In the genomic region with DNA sequence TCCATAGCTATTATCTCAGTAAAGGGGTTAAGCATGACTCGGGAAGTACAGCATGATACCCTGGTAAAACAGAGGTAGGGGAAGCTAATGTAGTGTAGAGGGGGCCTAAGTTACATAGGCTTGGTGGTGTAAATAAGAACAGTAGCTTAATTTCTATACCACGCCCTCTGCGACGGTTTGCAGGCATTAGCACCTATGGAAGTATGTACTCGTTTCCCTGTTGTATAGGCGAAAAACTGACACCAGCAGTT, we compare ENCODE assay signal across 8 cellular contexts. TPM values are rescaled to one million over a fixed set of nuclear protein-coding genes. Genes with fewer than 3 reads are reported as not detected.
A peak's percentile ranks its signal among the peaks of the same experiment; 100 is the strongest.
DNase-seq lines count a peak whose midpoint lies in the region; ATAC-seq and TF ChIP-seq lines count a peak whose summit lies in the region.

No MANE protein-coding gene starts in this region.

- DNase-seq in activated effector memory CD4-positive, alpha-beta T cell treated with anti-CD3 and anti-CD28 coated beads, Interleukin-2, amount 50 U/mL, for 16 hours: peak; percentile 63
- DNase-seq in activated effector memory CD4-positive, alpha-beta T cell treated with Interleukin-2 at 50 U/mL for 16 hours: no peak
- no peak for DNase-seq in activated CD8-positive, alpha-beta T cell treated with anti-CD3 and anti-CD28 coated beads, Interleukin-2, amount 10 ng/mL, durations not matched to agents 7 days and 5 days
- no peak for DNase-seq in testis
- no peak for DNase-seq in NCI-H446 (lab: John Stamatoyannopoulos, UW)
- no peak for DNase-seq in OCI-M2 (lab: John Stamatoyannopoulos, UW; ENCODE audit: unreplicated experiment)

- H3K9me3 Mint-ChIP-seq in activated CD8-positive, alpha-beta T cell treated with anti-CD3 and anti-CD28 coated beads, Interleukin-2, amount 10 ng/mL, durations not matched to agents 7 days and 5 days (ENCODE audit: insufficient read depth): no peaks in the 10 kb centered on the region

- no peaks in the 10 kb centered on the region for H3K27me3 Mint-ChIP-seq in activated CD8-positive, alpha-beta T cell treated with anti-CD3 and anti-CD28 coated beads, Interleukin-2, amount 10 ng/mL, durations not matched to agents 7 days and 5 days (ENCODE audit: low read depth)

- H3K4me1 ChIP-seq in iPS-20b (ENCODE audit: insufficient read depth, low read length) (peaks cover 11% of the 10 kb centered on the region; the same call in 1 of the 2 replicates), testis (peaks cover 24% of the 10 kb centered on the region)

- H3K27ac Mint-ChIP-seq in activated CD8-positive, alpha-beta T cell treated with anti-CD3 and anti-CD28 coated beads, Interleukin-2, amount 10 ng/mL, durations not matched to agents 7 days and 5 days: peak overlapping the region; percentile 87

- POLR2A ChIA-PET in activated CD8-positive, alpha-beta T cell treated with anti-CD3 and anti-CD28 coated beads, Interleukin-2, amount 10 ng/mL, durations not matched to agents 7 days and 5 days (lab: Charles Lee): interaction anchor here (0.6 to 2.0 kb wide), 10 partner anchors 9 to 122 kb away, joined by 3 to 19 read pairs (median 4); partner anchors contain the start of genes GPATCH4, IQGAP3 and MEF2D

- ATAC-seq in activated CD8-positive, alpha-beta T cell treated with anti-CD3 and anti-CD28 coated beads, Interleukin-2, amount 10 ng/mL, durations not matched to agents 7 days and 5 days: no peak
- ATAC-seq in GM21390 (IDR thresholded peaks at IDR 0.05; ENCODE audit: unreplicated experiment): no peak

- peaks cover 36% of the 10 kb centered on the region for H3K36me3 ChIP-seq in iPS-20b (ENCODE audit: insufficient read depth, low read depth, low read length)
- no peaks in the 10 kb centered on the region for H3K36me3 ChIP-seq in testis (ENCODE audit: low read depth, missing control alignments)

- peaks cover 27% of the 10 kb centered on the region for H3K36me3 Mint-ChIP-seq in activated CD8-positive, alpha-beta T cell treated with anti-CD3 and anti-CD28 coated beads, Interleukin-2, amount 10 ng/mL, durations not matched to agents 7 days and 5 days (ENCODE audit: low read depth)

- WGBS in testis, 2 donors: 9 to 15% methylated on average over 6 of the region's 6 CpGs

- CTCF ChIA-PET in activated CD8-positive, alpha-beta T cell treated with anti-CD3 and anti-CD28 coated beads, Interleukin-2, amount 10 ng/mL, durations not matched to agents 7 days and 5 days (lab: Charles Lee): interaction anchor here (0.8 to 3.8 kb wide), 17 partner anchors 8 to 205 kb away, joined by 3 to 24 read pairs (median 5); partner anchors contain the start of gene GPATCH4

- no peaks in the 10 kb centered on the region for H3K27me3 ChIP-seq in iPS-20b (ENCODE audit: insufficient read depth, low read length)
- H3K27me3 ChIP-seq in testis: no peaks in the 10 kb centered on the region

- peaks cover 24% of the 10 kb centered on the region for H3K4me1 Mint-ChIP-seq in activated CD8-positive, alpha-beta T cell treated with anti-CD3 and anti-CD28 coated beads, Interleukin-2, amount 10 ng/mL, durations not matched to agents 7 days and 5 days (ENCODE audit: low read depth)

- no peak for TF ChIP-seq POLR2A in testis (IDR thresholded peaks at IDR 0.05)

- intact Hi-C loops in testis (cut with DNase I; ENCODE audit: low total_unique reads): no loop called here

- H3K4me3 Mint-ChIP-seq in activated CD8-positive, alpha-beta T cell treated with anti-CD3 and anti-CD28 coated beads, Interleukin-2, amount 10 ng/mL, durations not matched to agents 7 days and 5 days: peak overlapping the region; percentile 82

- H3K9ac ChIP-seq in iPS-20b (ENCODE audit: low read depth, low read length): peak overlapping the region; percentile 84

- no peak for TF ChIP-seq CTCF in testis (IDR thresholded peaks at IDR 0.05)

- H3K27ac ChIP-seq in iPS-20b (ENCODE audit: low read length) (peak overlapping the region; percentile 91), testis (peak overlapping the region; percentile 77 to 81)

- no peaks in the 10 kb centered on the region for H3K9me3 ChIP-seq in iPS-20b (ENCODE audit: insufficient read depth, low read depth, low read length)
- H3K9me3 ChIP-seq in testis: no peaks in the 10 kb centered on the region

- H3K4me3 ChIP-seq in iPS-20b (ENCODE audit: low read length) (peak overlapping the region; percentile 78), testis (peak overlapping the region; percentile 73 to 86)

RNA-seq across cellular contexts. Expression of gene NAXE, which starts 0.5 kb away (rescaled TPM):
- 10 to 100 TPM; 54.3 to 60.3 TPM for total RNA-seq in activated CD8-positive, alpha-beta T cell treated with anti-CD3 and anti-CD28 coated beads, Interleukin-2, amount 10 ng/mL, durations not matched to agents 7 days and 5 days
- total RNA-seq in testis: 100 to 1,000 TPM; 142 to 200 TPM
- 110 TPM for polyA plus RNA-seq in testis (ENCODE audit: insufficient read depth, low read depth, low replicate concordance)

RNA-seq across cellular contexts. Expression of gene GPATCH4, which starts 10.2 kb away (rescaled TPM):
- 10 to 100 TPM; 43.9 to 44.7 TPM for total RNA-seq in activated CD8-positive, alpha-beta T cell treated with anti-CD3 and anti-CD28 coated beads, Interleukin-2, amount 10 ng/mL, durations not matched to agents 7 days and 5 days
- 10 to 100 TPM; 21.6 to 26.7 TPM for total RNA-seq in testis
- polyA plus RNA-seq in testis (ENCODE audit: insufficient read depth, low read depth, low replicate concordance): 18.5 TPM

RNA-seq across cellular contexts. Expression of gene TTC24, which starts 11.6 kb away (rescaled TPM):
- 10 to 100 TPM; 18.6 to 19.7 TPM for total RNA-seq in activated CD8-positive, alpha-beta T cell treated with anti-CD3 and anti-CD28 coated beads, Interleukin-2, amount 10 ng/mL, durations not matched to agents 7 days and 5 days
- total RNA-seq in testis: not detected
- polyA plus RNA-seq in testis (ENCODE audit: insufficient read depth, low read depth, low replicate concordance): 0.38 TPM

RNA-seq across cellular contexts. Expression of gene IQGAP3, which starts 18.7 kb away (rescaled TPM):
- total RNA-seq in activated CD8-positive, alpha-beta T cell treated with anti-CD3 and anti-CD28 coated beads, Interleukin-2, amount 10 ng/mL, durations not matched to agents 7 days and 5 days: 10 to 100 TPM; 28.6 to 31.0 TPM
- total RNA-seq in testis: 10 to 100 TPM in 1 of 2 donors, 1 to 10 TPM in 1; 8.2 to 13.4 TPM
- 5.6 TPM for polyA plus RNA-seq in testis (ENCODE audit: insufficient read depth, low read depth, low replicate concordance)

RNA-seq across cellular contexts. Expression of gene HAPLN2, which starts 28.1 kb away (rescaled TPM):
- not detected for total RNA-seq in activated CD8-positive, alpha-beta T cell treated with anti-CD3 and anti-CD28 coated beads, Interleukin-2, amount 10 ng/mL, durations not matched to agents 7 days and 5 days
- total RNA-seq in testis: 1 to 10 TPM; 5.5 to 6.0 TPM
- polyA plus RNA-seq in testis (ENCODE audit: insufficient read depth, low read depth, low replicate concordance): 1.5 TPM

Comparison
In these comparisons a context has a peak if more than half of its experiments do, and no peak if none do; other contexts are left out.
1. RNA of gene TTC24, which starts 11.6 kb away (total RNA-seq): 18.6 to 19.7 TPM in activated CD8-positive, alpha-beta T cell treated with anti-CD3 and anti-CD28 coated beads, Interleukin-2, amount 10 ng/mL, durations not matched to agents 7 days and 5 days; not detected in testis; every median in the first group is over 10 times any median in the second.